Comparison of ENCODE assay signal across 32 cellular contexts in the genomic region with DNA sequence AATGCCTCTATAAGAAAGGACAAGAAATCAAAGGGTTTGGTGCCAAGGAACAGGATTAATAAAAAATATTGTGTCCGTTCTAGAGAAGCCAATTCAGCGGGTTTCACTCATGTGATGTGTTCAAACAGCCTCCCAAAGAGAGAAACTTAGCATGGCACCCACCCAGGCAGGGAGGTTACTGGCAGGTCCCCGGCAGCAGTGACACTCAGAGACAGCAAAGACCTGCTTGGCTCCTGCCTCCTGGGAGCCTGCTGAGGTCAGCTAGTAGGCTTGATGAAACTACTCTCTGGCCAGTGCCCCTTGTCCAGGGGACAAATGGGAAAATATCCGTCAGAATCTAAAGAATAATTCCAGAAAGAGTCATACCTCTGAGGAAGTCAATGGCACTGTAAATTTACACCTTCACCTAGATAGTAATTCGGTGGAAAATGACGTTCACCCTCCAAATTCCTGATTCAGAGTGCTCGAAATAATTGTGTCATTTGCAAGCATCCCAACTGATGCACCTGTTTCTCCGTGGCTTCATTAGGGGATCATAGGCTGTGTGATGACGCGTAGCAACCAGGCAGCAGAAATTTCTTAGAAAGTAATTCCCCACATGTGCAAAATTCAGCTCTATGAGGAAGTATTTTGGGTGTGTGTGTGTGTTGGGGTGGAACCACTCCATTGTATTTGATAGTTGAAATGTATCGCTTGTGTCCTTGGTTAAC.
"Had no signal": no experiment of that assay in that cellular context is flagged by ENCODE, and none has a peak within 500 bp of the region (broad histone marks: within the 10 kb centered on the region; RNA-seq: fewer than 3 reads in every experiment).

No MANE protein-coding gene starts in this region.

- DNase-seq: activated effector memory CD4-positive, alpha-beta T cell treated with anti-CD3 and anti-CD28 coated beads, Interleukin-2, amount 50 U/mL, for 16 hours; activated effector memory CD4-positive, alpha-beta T cell treated with Interleukin-2 at 50 U/mL for 16 hours; activated gamma-delta T cell; activated gamma-delta T cell treated with Interleukin-2 at 50 U/mL for 16 hours; activated naive CD4-positive, alpha-beta T cell; activated naive CD4-positive, alpha-beta T cell treated with anti-CD3 and anti-CD28 coated beads for 36 hours; activated naive CD4-positive, alpha-beta T cell treated with anti-CD3 and anti-CD28 coated beads, Interleukin-2, amount 10 ng/mL, durations not matched to agents 7 days and 5 days; activated naive CD4-positive, alpha-beta T cell treated with anti-CD3 and anti-CD28 coated beads, Interleukin-2, amount 50 U/mL, for 16 hours; activated naive CD4-positive, alpha-beta T cell treated with Interleukin-2 at 50 U/mL for 16 hours; activated naive CD8-positive, alpha-beta T cell treated with anti-CD3 and anti-CD28 coated beads for 36 hours; activated naive CD8-positive, alpha-beta T cell treated with anti-CD3 and anti-CD28 coated beads, Interleukin-2, amount 10 ng/mL, durations not matched to agents 7 days and 5 days; activated naive CD8-positive, alpha-beta T cell treated with anti-CD3 and anti-CD28 coated beads, Interleukin-2, amount 50 U/mL, for 24 hours; activated T-cell treated with anti-CD3 and anti-CD28 coated beads, Interleukin-2, amount 50 U/mL, for 1 hour; activated T-cell treated with anti-CD3 and anti-CD28 coated beads, Interleukin-2, amount 50 U/mL, for 24 hours; activated T-cell treated with anti-CD3 and anti-CD28 coated beads, Interleukin-2, amount 50 U/mL, for 4 hours; activated T-cell treated with anti-CD3 and anti-CD28 coated beads, Interleukin-2, amount 50 U/mL, for 48 hours; activated T-cell treated with anti-CD3 and anti-CD28 coated beads, Interleukin-2, amount 50 U/mL, for 72 hours; adrenal gland; amniotic stem cell; amygdala; anterior cingulate cortex; aorta; body of pancreas; brain microvascular endothelial cell; caudate nucleus; central memory CD4-positive, alpha-beta T cell; cerebellar nuclear complex had no signal

- H3K36me3 ChIP-seq: adrenal gland, ascending aorta, brain microvascular endothelial cell, breast epithelium, cardiac muscle cell had no signal

- H3K9me3 ChIP-seq: adrenal gland, ascending aorta, body of pancreas, breast epithelium had no signal

- H3K27me3 ChIP-seq: adrenal gland, ascending aorta, body of pancreas, brain microvascular endothelial cell, breast epithelium, cardiac muscle cell had no signal

- H3K27ac ChIP-seq: adrenal gland, ascending aorta, body of pancreas, brain microvascular endothelial cell, breast epithelium, cardiac muscle cell had no signal

- H3K4me1 ChIP-seq: ascending aorta, body of pancreas, breast epithelium had no signal

- H3K4me3 ChIP-seq: adrenal gland, ascending aorta, body of pancreas, breast epithelium, cardiac muscle cell had no signal

- ATAC-seq: activated naive CD4-positive, alpha-beta T cell treated with anti-CD3 and anti-CD28 coated beads, Interleukin-2, amount 50 U/mL, for 72 hours; activated naive CD8-positive, alpha-beta T cell treated with anti-CD3 and anti-CD28 coated beads, Interleukin-2, amount 50 U/mL, for 24 hours; activated T-cell treated with anti-CD3 and anti-CD28 coated beads, Interleukin-2, amount 50 U/mL, for 4 hours; activated T-cell treated with anti-CD3 and anti-CD28 coated beads, Interleukin-2, amount 50 U/mL, for 72 hours; activated T-helper 17 cell treated with anti-CD3 and anti-CD28 coated beads, Interleukin-2, amount 50 U/mL, for 72 hours; body of pancreas had no signal
